ENCODE assay signal across 27 cellular contexts in the genomic region with DNA sequence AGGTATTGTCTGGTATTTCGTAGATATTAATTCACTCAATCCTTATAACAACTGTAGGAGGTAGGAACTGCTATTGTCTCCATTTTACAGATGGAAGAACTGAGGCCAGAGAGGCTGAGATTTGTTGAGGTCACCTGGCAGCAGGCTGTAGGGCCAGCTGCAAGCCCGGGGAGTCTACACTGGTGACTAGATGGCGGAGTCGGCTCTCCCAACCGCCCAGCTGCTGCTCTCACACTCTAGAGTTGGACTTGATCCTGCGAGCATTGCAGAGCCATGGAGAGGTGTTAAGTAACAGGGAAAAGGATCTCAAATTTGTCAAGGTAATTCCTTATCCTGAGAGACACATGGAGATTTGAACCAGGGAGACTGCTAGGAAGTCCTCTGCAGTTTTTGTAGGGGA.
"Had no signal": no experiment of that assay in that cellular context is flagged by ENCODE, and none has a peak within 500 bp of the region (broad histone marks: within the 10 kb centered on the region; RNA-seq: fewer than 3 reads in every experiment).

No MANE protein-coding gene starts in this region.

- ATAC-seq: effector memory CD8-positive, alpha-beta T cell; gastrocnemius medialis; natural killer cell had no signal

- H3K27me3 ChIP-seq: gastrocnemius medialis, hepatocyte, neural progenitor cell, suprapubic skin, tibial artery had no signal

- H3K27me3 Mint-ChIP-seq: activated CD4-positive, alpha-beta memory T cell treated with anti-CD3 and anti-CD28 coated beads, Interleukin-2, amount 10 ng/mL, durations not matched to agents 7 days and 5 days; activated T-cell treated with anti-CD3 and anti-CD28 coated beads, Interleukin-2, amount 50 U/mL, for 24 hours; central memory CD8-positive, alpha-beta T cell; effector memory CD8-positive, alpha-beta T cell had no signal

- H3K4me1 ChIP-seq: gastrocnemius medialis, tibial artery had no signal

- DNase-seq: activated CD4-positive, alpha-beta memory T cell treated with anti-CD3 and anti-CD28 coated beads, Interleukin-2, amount 10 ng/mL, durations not matched to agents 7 days and 5 days; activated CD4-positive, alpha-beta T cell treated with anti-CD3 and anti-CD28 coated beads, Interleukin-2, amount 10 ng/mL, durations not matched to agents 24 days and 14 days; activated CD4-positive, CD25-positive, alpha-beta regulatory T cell treated with anti-CD3 and anti-CD28 coated beads, Interleukin-2, amount 50 U/mL, for 72 hours; activated CD8-positive, alpha-beta memory T cell treated with anti-CD3 and anti-CD28 coated beads, Interleukin-2, amount 50 U/mL, for 48 hours; activated gamma-delta T cell treated with Interleukin-2 at 50 U/mL for 16 hours; activated naive CD4-positive, alpha-beta T cell treated with anti-CD3 and anti-CD28 coated beads, Interleukin-2, amount 50 U/mL, for 16 hours; amniotic stem cell; effector memory CD8-positive, alpha-beta T cell; erythroblast; gastrocnemius medialis; glutamatergic neuron; islet precursor cell; left cardiac atrium; natural killer cell; posterior cingulate gyrus; right cardiac atrium; stimulated activated CD4-positive, alpha-beta T cell treated with anti-CD3 and anti-CD28 coated beads, Interleukin-4, amount 100 ng/mL, for 4 hours; stimulated activated CD8-positive, alpha-beta memory T cell treated with anti-CD3 and anti-CD28 coated beads, Interleukin-4, amount 100 ng/mL, for 48 hours; stimulated activated naive CD4-positive, alpha-beta T cell; SW 1271; tibial artery had no signal

- H3K27ac Mint-ChIP-seq: activated CD4-positive, alpha-beta memory T cell treated with anti-CD3 and anti-CD28 coated beads, Interleukin-2, amount 10 ng/mL, durations not matched to agents 7 days and 5 days; activated CD4-positive, alpha-beta T cell treated with anti-CD3 and anti-CD28 coated beads, Interleukin-2, amount 10 ng/mL, durations not matched to agents 24 days and 14 days; activated T-cell treated with anti-CD3 and anti-CD28 coated beads, Interleukin-2, amount 50 U/mL, for 24 hours; natural killer cell; T-helper 1 cell treated with Interleukin-12 subunit alpha and Interleukin-12 subunit beta and Interleukin-4 antibody, amounts not matched to agents 30 μg/mL and 1 μg/mL, for 36 hours had no signal

- H3K9me3 ChIP-seq: gastrocnemius medialis, suprapubic skin, tibial artery had no signal

- H3K4me3 Mint-ChIP-seq: activated CD4-positive, alpha-beta memory T cell treated with anti-CD3 and anti-CD28 coated beads, Interleukin-2, amount 10 ng/mL, durations not matched to agents 7 days and 5 days; activated CD4-positive, alpha-beta T cell treated with anti-CD3 and anti-CD28 coated beads, Interleukin-2, amount 10 ng/mL, durations not matched to agents 24 days and 14 days; activated T-cell treated with anti-CD3 and anti-CD28 coated beads, Interleukin-2, amount 50 U/mL, for 24 hours; central memory CD8-positive, alpha-beta T cell; effector memory CD8-positive, alpha-beta T cell; natural killer cell; T-helper 1 cell treated with Interleukin-12 subunit alpha and Interleukin-12 subunit beta and Interleukin-4 antibody, amounts not matched to agents 30 μg/mL and 1 μg/mL, for 36 hours had no signal

- H3K36me3 Mint-ChIP-seq: natural killer cell, neural progenitor cell had no signal

- H3K9me3 Mint-ChIP-seq: activated T-cell treated with anti-CD3 and anti-CD28 coated beads, Interleukin-2, amount 50 U/mL, for 24 hours; central memory CD8-positive, alpha-beta T cell; effector memory CD8-positive, alpha-beta T cell; natural killer cell; neural progenitor cell; T-helper 1 cell treated with Interleukin-12 subunit alpha and Interleukin-12 subunit beta and Interleukin-4 antibody, amounts not matched to agents 30 μg/mL and 1 μg/mL, for 36 hours had no signal

- H3K4me3 ChIP-seq: gastrocnemius medialis, hepatocyte, neural progenitor cell, suprapubic skin, tibial artery had no signal

- H3K36me3 ChIP-seq: gastrocnemius medialis, neural progenitor cell, suprapubic skin, tibial artery had no signal

- H3K27ac ChIP-seq: gastrocnemius medialis, hepatocyte, neural progenitor cell, suprapubic skin, tibial artery had no signal
